Comparison of ENCODE assay signal across 2 cellular contexts in the genomic region with DNA sequence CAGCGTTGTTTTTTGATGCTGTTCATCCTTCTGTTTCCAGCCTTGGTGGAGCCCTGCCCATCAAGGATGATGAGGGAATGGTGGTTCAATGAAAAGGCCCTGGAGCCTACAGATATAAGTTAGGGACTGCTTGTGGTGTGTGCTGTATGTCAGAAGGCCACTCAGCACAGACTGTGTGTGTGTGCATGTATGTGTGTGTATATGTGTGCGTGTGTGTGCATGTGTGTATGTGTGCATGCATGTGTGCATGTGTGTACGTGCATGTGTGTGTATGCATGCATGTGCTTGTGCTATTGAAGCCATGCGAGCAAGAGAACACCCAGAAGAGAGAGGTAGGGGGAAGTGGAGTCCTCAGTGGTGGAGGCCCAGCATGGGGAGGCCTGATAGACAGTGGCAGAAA.
TF ChIP-seq lines count a peak whose summit lies in the region.

No MANE protein-coding gene starts in this region.

TF ChIP-seq in HCT116, 20 proteins besides CTCF, POLR2A, EP300 and RAD21:
- TF ChIP-seq ZBTB33 (IDR thresholded peaks at IDR 0.05; ENCODE audit: extremely low read depth, insufficient replicate concordance, low read length), result no peak
- no peak for TF ChIP-seq SIN3A (IDR thresholded peaks at IDR 0.05; ENCODE audit: low read depth)
- TF ChIP-seq JUND (IDR thresholded peaks at IDR 0.05), result no peak
- TF ChIP-seq TCF7L2 (IDR thresholded peaks at IDR 0.05; ENCODE audit: borderline replicate concordance, extremely low read depth, insufficient read depth, insufficient read length), result no peak
- TF ChIP-seq, protein P1, sequence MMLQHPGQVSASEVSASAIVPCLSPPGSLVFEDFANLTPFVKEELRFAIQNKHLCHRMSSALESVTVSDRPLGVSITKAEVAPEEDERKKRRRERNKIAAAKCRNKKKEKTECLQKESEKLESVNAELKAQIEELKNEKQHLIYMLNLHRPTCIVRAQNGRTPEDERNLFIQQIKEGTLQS (IDR thresholded peaks at IDR 0.05), result no peak
- no peak for TF ChIP-seq SP1 (IDR thresholded peaks at IDR 0.05; ENCODE audit: low read depth)
- no peak for TF ChIP-seq SRF (IDR thresholded peaks at IDR 0.05; ENCODE audit: low read depth)
- TF ChIP-seq EZH2 (IDR thresholded peaks at IDR 0.05), result no peak
- TF ChIP-seq ZNF274 (IDR thresholded peaks at IDR 0.05; ENCODE audit: low read depth, low read length), result no peak

TF ChIP-seq in IMR-90, 13 proteins besides CTCF, POLR2A, EP300 and RAD21:
- TF ChIP-seq MXI1 (IDR thresholded peaks at IDR 0.05; ENCODE audit: borderline replicate concordance, low read depth, low read length) (no peak), RFX5 (IDR thresholded peaks at IDR 0.05; ENCODE audit: low read depth, low read length) (no peak), MAZ (IDR thresholded peaks at IDR 0.05; ENCODE audit: borderline replicate concordance, low read depth, low read length) (no peak), CHD1 (IDR thresholded peaks at IDR 0.05; ENCODE audit: low read depth, low read length) (no peak), CEBPB (IDR thresholded peaks at IDR 0.05; ENCODE audit: low read depth, low read length) (no peak), ELK1 (IDR thresholded peaks at IDR 0.05; ENCODE audit: borderline replicate concordance, low read depth, low read length) (no peak), FOS (IDR thresholded peaks at IDR 0.05; ENCODE audit: low read depth, low read length) (no peak), NFE2L2 (IDR thresholded peaks at IDR 0.05; ENCODE audit: low read depth, low read length) (no peak), SMC3 (IDR thresholded peaks at IDR 0.05; ENCODE audit: low read depth, low read length) (no peak), RCOR1 (IDR thresholded peaks at IDR 0.05; ENCODE audit: insufficient replicate concordance, low read length) (no peak), BHLHE40 (IDR thresholded peaks at IDR 0.05; ENCODE audit: low read depth, low read length) (no peak), MAFK (IDR thresholded peaks at IDR 0.05; ENCODE audit: low read depth, low read length) (no peak)
- TF ChIP-seq, protein P2, sequence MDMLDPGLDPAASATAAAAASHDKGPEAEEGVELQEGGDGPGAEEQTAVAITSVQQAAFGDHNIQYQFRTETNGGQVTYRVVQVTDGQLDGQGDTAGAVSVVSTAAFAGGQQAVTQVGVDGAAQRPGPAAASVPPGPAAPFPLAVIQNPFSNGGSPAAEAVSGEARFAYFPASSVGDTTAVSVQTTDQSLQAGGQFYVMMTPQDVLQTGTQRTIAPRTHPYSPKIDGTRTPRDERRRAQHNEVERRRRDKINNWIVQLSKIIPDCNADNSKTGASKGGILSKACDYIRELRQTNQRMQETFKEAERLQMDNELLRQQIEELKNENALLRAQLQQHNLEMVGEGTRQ (IDR thresholded peaks at IDR 0.05; ENCODE audit: low read depth, low read length), result no peak
